In genomic region chr2:10373931-10374330, GRCh38 we compare ENCODE assay signal across 19 cellular contexts.
DNase-seq lines count a peak whose midpoint lies in the region; ATAC-seq and TF ChIP-seq lines count a peak whose summit lies in the region.
"Had no signal": no experiment of that assay in that cellular context is flagged by ENCODE, and none has a peak within 500 bp of the region (broad histone marks: within the 10 kb centered on the region; RNA-seq: fewer than 3 reads in every experiment).

No MANE protein-coding gene starts in this region.

- H3K27me3 Mint-ChIP-seq in effector memory CD8-positive, alpha-beta T cell: no peaks in the 10 kb centered on the region
- peaks cover 8% of the 10 kb centered on the region for H3K27me3 Mint-ChIP-seq in glutamatergic neuron (ENCODE audit: unreplicated experiment)

- peaks cover 49 to 99% (median 90%) of the 10 kb centered on the region in 10 experiments for H3K4me1 ChIP-seq in BLaER1 treated with 17β-estradiol and CSF1 and Interleukin-3, amounts not matched to agents 10 nM and 100 nM

- DNase-seq in DMS79 treated with DMSO at 0.1 percent for 48 hours (lab: John Stamatoyannopoulos, UW) (peak; percentile 75), glutamatergic neuron (no peak), head of caudate nucleus (no peak)
- DNase-seq in effector memory CD8-positive, alpha-beta T cell: no peak
- no peak for DNase-seq in stimulated activated effector memory CD8-positive, alpha-beta T cell treated with anti-CD3 and anti-CD28 coated beads, Interleukin-12 subunit alpha, Interleukin-12 subunit beta, amount 100 ng/mL, for 72 hours (ENCODE audit: low spot score in 2 of 2)
- DNase-seq: GM23248, KBM-7, MM.1S, NCI-H1048, NCI-H1436, NCI-H1930, NCI-H345, NCI-H524, NCI-H82, Right ventricle myocardium superior had no signal

- H3K9ac ChIP-seq in BLaER1 treated with 17β-estradiol and CSF1 and Interleukin-3, amounts not matched to agents 10 nM and 100 nM: peak overlapping the region in 6 of 11 experiments; percentile 25 to 63 (median 40); a peak in 9 of 22 replicates
- H3K9ac ChIP-seq: GM23248 had no signal

- H3K4me3 Mint-ChIP-seq in effector memory CD8-positive, alpha-beta T cell: no peak overlapping the region
- H3K4me3 Mint-ChIP-seq in stimulated activated effector memory CD8-positive, alpha-beta T cell treated with anti-CD3 and anti-CD28 coated beads, Interleukin-12 subunit alpha, Interleukin-12 subunit beta, amount 100 ng/mL, for 72 hours: no peak overlapping the region
- no peak overlapping the region for H3K4me3 Mint-ChIP-seq in glutamatergic neuron (ENCODE audit: unreplicated experiment)
- H3K4me3 Mint-ChIP-seq: H9 had no signal

- no peaks in the 10 kb centered on the region for H3K27me3 ChIP-seq in BLaER1 treated with 17β-estradiol and CSF1 and Interleukin-3, amounts not matched to agents 10 nM and 100 nM

- H3K36me3 ChIP-seq in BLaER1 treated with 17β-estradiol and CSF1 and Interleukin-3, amounts not matched to agents 10 nM and 100 nM: peaks cover 0 to 43% (median 2%) of the 10 kb centered on the region in 11 experiments; a peak in 8 of 22 replicates

- no peaks in the 10 kb centered on the region for H3K9me3 ChIP-seq in BLaER1 treated with 17β-estradiol and CSF1 and Interleukin-3, amounts not matched to agents 10 nM and 100 nM (replicated peaks in 1 of 11)

- H3K36me3 Mint-ChIP-seq in effector memory CD8-positive, alpha-beta T cell (ENCODE audit: insufficient read depth): peaks cover 16% of the 10 kb centered on the region
- peaks cover 29% of the 10 kb centered on the region for H3K36me3 Mint-ChIP-seq in stimulated activated effector memory CD8-positive, alpha-beta T cell treated with anti-CD3 and anti-CD28 coated beads, Interleukin-12 subunit alpha, Interleukin-12 subunit beta, amount 100 ng/mL, for 72 hours
- no peaks in the 10 kb centered on the region for H3K36me3 Mint-ChIP-seq in glutamatergic neuron (ENCODE audit: unreplicated experiment)

- intact Hi-C loops in head of caudate nucleus (cut with DNase I): no loop called here

- H4K20me1 ChIP-seq in BLaER1 treated with 17β-estradiol and CSF1 and Interleukin-3, amounts not matched to agents 10 nM and 100 nM: peaks cover 72 to 99% (median 96%) of the 10 kb centered on the region in 11 experiments

- H3K27ac Mint-ChIP-seq in effector memory CD8-positive, alpha-beta T cell: peak overlapping the region; percentile 70 to 79
- H3K27ac Mint-ChIP-seq in stimulated activated effector memory CD8-positive, alpha-beta T cell treated with anti-CD3 and anti-CD28 coated beads, Interleukin-12 subunit alpha, Interleukin-12 subunit beta, amount 100 ng/mL, for 72 hours: peak overlapping the region; percentile 48
- H3K27ac Mint-ChIP-seq in glutamatergic neuron (ENCODE audit: unreplicated experiment): no peak overlapping the region

- H3K4me3 ChIP-seq in BLaER1 treated with 17β-estradiol and CSF1 and Interleukin-3, amounts not matched to agents 10 nM and 100 nM: no peak overlapping the region
- H3K4me3 ChIP-seq: GM23248 had no signal

- ATAC-seq in effector memory CD8-positive, alpha-beta T cell (replicated peaks): no peak
- no peak for ATAC-seq in stimulated activated effector memory CD8-positive, alpha-beta T cell treated with anti-CD3 and anti-CD28 coated beads, Interleukin-12 subunit alpha, Interleukin-12 subunit beta, amount 100 ng/mL, for 72 hours
- no peak for ATAC-seq in GM21381 (IDR thresholded peaks at IDR 0.05; ENCODE audit: unreplicated experiment)

- no peak for TF ChIP-seq CTCF in glutamatergic neuron (IDR thresholded peaks at IDR 0.05; ENCODE audit: partially characterized antibody, unreplicated experiment)

- H3K4me2 ChIP-seq in BLaER1 treated with 17β-estradiol and CSF1 and Interleukin-3, amounts not matched to agents 10 nM and 100 nM: peak overlapping the region in 10 of 11 experiments; percentile 16 to 89 (median 80); a peak in 18 of 22 replicates

- H3K4me1 Mint-ChIP-seq in effector memory CD8-positive, alpha-beta T cell (ENCODE audit: low read depth in 2 of 2): peaks cover 49 to 51% of the 10 kb centered on the region in 2 donors
- peaks cover 71% of the 10 kb centered on the region for H3K4me1 Mint-ChIP-seq in stimulated activated effector memory CD8-positive, alpha-beta T cell treated with anti-CD3 and anti-CD28 coated beads, Interleukin-12 subunit alpha, Interleukin-12 subunit beta, amount 100 ng/mL, for 72 hours
- peaks cover 16% of the 10 kb centered on the region for H3K4me1 Mint-ChIP-seq in glutamatergic neuron (ENCODE audit: low read depth, unreplicated experiment)

- no peaks in the 10 kb centered on the region for H3K9me3 Mint-ChIP-seq in effector memory CD8-positive, alpha-beta T cell
- no peaks in the 10 kb centered on the region for H3K9me3 Mint-ChIP-seq in stimulated activated effector memory CD8-positive, alpha-beta T cell treated with anti-CD3 and anti-CD28 coated beads, Interleukin-12 subunit alpha, Interleukin-12 subunit beta, amount 100 ng/mL, for 72 hours
- H3K9me3 Mint-ChIP-seq in glutamatergic neuron (ENCODE audit: unreplicated experiment): peaks cover 9% of the 10 kb centered on the region
- H3K9me3 Mint-ChIP-seq: H9 had no signal

- peak overlapping the region in 4 of 11 experiments; percentile 42 to 59 (median 54); a peak in 7 of 22 replicates for H3K27ac ChIP-seq in BLaER1 treated with 17β-estradiol and CSF1 and Interleukin-3, amounts not matched to agents 10 nM and 100 nM
- H3K27ac ChIP-seq: C4-2B, GM23248 had no signal
